In genomic region chr1:40064797-40065492, GRCh38 we compare ENCODE assay signal across 8 cellular contexts. TPM values are rescaled to one million over a fixed set of nuclear protein-coding genes. Genes with fewer than 3 reads are reported as not detected.
DNase-seq lines count a peak whose midpoint lies in the region; ATAC-seq lines count a peak whose summit lies in the region.

No MANE protein-coding gene starts in this region.

- peak; percentile 76 for DNase-seq in KG1 (lab: John Stamatoyannopoulos, UW)
- DNase-seq in NCI-H1417 treated with DMSO at 0.1 percent for 48 hours (lab: John Stamatoyannopoulos, UW), result no peak
- no peak for DNase-seq in kidney tubule cell (ENCODE audit: low spot score)
- DNase-seq in NCI-H510A (lab: John Stamatoyannopoulos, UW), result no peak
- no peak for DNase-seq in epidermal melanocyte (ENCODE audit: insufficient read length, low spot score)

- H3K4me3 ChIP-seq in GM08714 (ENCODE audit: low read length), result peak overlapping the region; percentile 1; the same call in 1 of the 2 replicates

- ATAC-seq in GM21390 (IDR thresholded peaks at IDR 0.05; ENCODE audit: unreplicated experiment), result peak; percentile 85
- peak; percentile 48 for ATAC-seq in esophagus mucosa

RNA-seq across cellular contexts. Expression of gene CAP1, which starts 24.4 kb away (rescaled TPM):
- 240 TPM for total RNA-seq in esophagus mucosa

RNA-seq across cellular contexts. Expression of gene PPT1, which starts 32.1 kb away (rescaled TPM):
- 41.0 TPM for total RNA-seq in esophagus mucosa
